ENCODE assay signal across 18 cellular contexts in the genomic region with DNA sequence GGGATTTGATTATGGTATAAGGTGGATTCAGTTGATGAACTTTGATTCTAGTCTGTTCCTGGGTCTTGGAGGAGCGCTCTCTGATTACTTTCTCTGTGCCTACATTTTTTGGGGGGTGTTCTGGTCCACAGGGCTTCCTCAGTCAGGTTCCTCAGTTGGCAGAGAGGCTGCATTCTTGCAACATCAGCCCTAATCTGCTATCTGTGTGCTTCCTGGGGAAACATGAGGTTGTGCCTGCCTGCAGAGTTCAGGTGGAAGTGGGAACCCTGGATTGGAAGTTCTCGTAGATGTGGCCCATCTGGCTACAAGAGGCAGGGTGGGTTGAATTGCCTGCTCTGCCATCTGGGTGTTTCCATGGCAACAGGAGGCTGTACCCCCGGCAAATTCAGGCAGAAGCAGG.
"Had no signal": no experiment of that assay in that cellular context is flagged by ENCODE, and none has a peak within 500 bp of the region (broad histone marks: within the 10 kb centered on the region; RNA-seq: fewer than 3 reads in every experiment).

No MANE protein-coding gene starts in this region.

- H3K4me3 ChIP-seq: colonic mucosa, gastrocnemius medialis, right atrium auricular region, smooth muscle cell, suprapubic skin, upper lobe of right lung had no signal

- H3K27ac Mint-ChIP-seq: activated CD4-positive, alpha-beta T cell treated with anti-CD3 and anti-CD28 coated beads for 36 hours; activated CD8-positive, alpha-beta T cell treated with anti-CD3 and anti-CD28 coated beads for 36 hours; activated naive CD8-positive, alpha-beta T cell treated with anti-CD3 and anti-CD28 coated beads, Interleukin-2, amount 50 U/mL, for 24 hours; activated T-helper 1 cell treated with anti-CD3 and anti-CD28 coated beads, Interleukin-12 subunit alpha, Interleukin-12 subunit beta, Interleukin-2, Interleukin-4 antibody, amounts not matched to agents 30 ng/mL and 10 ng/mL and 1 ng/mL, durations not matched to agents 14 hours and 24 hours and 36 hours; mesothelial cell of epicardium; stimulated activated memory B cell treated with anti-CD40 and anti-IgM and Interleukin-4, amounts not matched to agents 10 μg/mL and 1 μg/mL and 100 μg/mL, for 72 hours had no signal

- H3K27me3 Mint-ChIP-seq: activated CD4-positive, alpha-beta T cell treated with anti-CD3 and anti-CD28 coated beads for 36 hours; activated CD8-positive, alpha-beta T cell treated with anti-CD3 and anti-CD28 coated beads for 36 hours; activated naive CD8-positive, alpha-beta T cell treated with anti-CD3 and anti-CD28 coated beads, Interleukin-2, amount 50 U/mL, for 24 hours; stimulated activated memory B cell treated with anti-CD40 and anti-IgM and Interleukin-4, amounts not matched to agents 10 μg/mL and 1 μg/mL and 100 μg/mL, for 72 hours had no signal

- H3K27ac ChIP-seq: colonic mucosa, gastrocnemius medialis, right atrium auricular region, suprapubic skin, upper lobe of right lung, VCaP had no signal

- ATAC-seq: activated CD4-positive, alpha-beta T cell treated with anti-CD3 and anti-CD28 coated beads for 36 hours; activated CD8-positive, alpha-beta T cell treated with anti-CD3 and anti-CD28 coated beads for 36 hours; activated naive CD8-positive, alpha-beta T cell treated with anti-CD3 and anti-CD28 coated beads, Interleukin-2, amount 50 U/mL, for 24 hours; gastrocnemius medialis; stimulated activated memory B cell treated with anti-CD40 and anti-IgM and Interleukin-4, amounts not matched to agents 10 μg/mL and 1 μg/mL and 100 μg/mL, for 72 hours had no signal

- H3K4me3 Mint-ChIP-seq: activated CD4-positive, alpha-beta T cell treated with anti-CD3 and anti-CD28 coated beads for 36 hours; activated CD8-positive, alpha-beta T cell treated with anti-CD3 and anti-CD28 coated beads for 36 hours; activated naive CD8-positive, alpha-beta T cell treated with anti-CD3 and anti-CD28 coated beads, Interleukin-2, amount 50 U/mL, for 24 hours; activated T-helper 1 cell treated with anti-CD3 and anti-CD28 coated beads, Interleukin-12 subunit alpha, Interleukin-12 subunit beta, Interleukin-2, Interleukin-4 antibody, amounts not matched to agents 30 ng/mL and 10 ng/mL and 1 ng/mL, durations not matched to agents 14 hours and 24 hours and 36 hours; mesothelial cell of epicardium; stimulated activated memory B cell treated with anti-CD40 and anti-IgM and Interleukin-4, amounts not matched to agents 10 μg/mL and 1 μg/mL and 100 μg/mL, for 72 hours had no signal

- H3K27me3 ChIP-seq: colonic mucosa, gastrocnemius medialis, right atrium auricular region, suprapubic skin, upper lobe of right lung had no signal

- DNase-seq: activated CD4-positive, alpha-beta T cell treated with anti-CD3 and anti-CD28 coated beads for 36 hours; activated CD8-positive, alpha-beta memory T cell treated with anti-CD3 and anti-CD28 coated beads, Interleukin-2, amount 50 U/mL, for 4 hours; activated CD8-positive, alpha-beta T cell treated with anti-CD3 and anti-CD28 coated beads for 36 hours; activated naive CD4-positive, alpha-beta T cell; activated naive CD8-positive, alpha-beta T cell treated with anti-CD3 and anti-CD28 coated beads, Interleukin-2, amount 50 U/mL, for 24 hours; caudate nucleus; colonic mucosa; effector CD8-positive, alpha-beta T cell; gastrocnemius medialis; T1000; upper lobe of right lung had no signal
